19 cellular contexts compared by ENCODE assay signal in the genomic region with DNA sequence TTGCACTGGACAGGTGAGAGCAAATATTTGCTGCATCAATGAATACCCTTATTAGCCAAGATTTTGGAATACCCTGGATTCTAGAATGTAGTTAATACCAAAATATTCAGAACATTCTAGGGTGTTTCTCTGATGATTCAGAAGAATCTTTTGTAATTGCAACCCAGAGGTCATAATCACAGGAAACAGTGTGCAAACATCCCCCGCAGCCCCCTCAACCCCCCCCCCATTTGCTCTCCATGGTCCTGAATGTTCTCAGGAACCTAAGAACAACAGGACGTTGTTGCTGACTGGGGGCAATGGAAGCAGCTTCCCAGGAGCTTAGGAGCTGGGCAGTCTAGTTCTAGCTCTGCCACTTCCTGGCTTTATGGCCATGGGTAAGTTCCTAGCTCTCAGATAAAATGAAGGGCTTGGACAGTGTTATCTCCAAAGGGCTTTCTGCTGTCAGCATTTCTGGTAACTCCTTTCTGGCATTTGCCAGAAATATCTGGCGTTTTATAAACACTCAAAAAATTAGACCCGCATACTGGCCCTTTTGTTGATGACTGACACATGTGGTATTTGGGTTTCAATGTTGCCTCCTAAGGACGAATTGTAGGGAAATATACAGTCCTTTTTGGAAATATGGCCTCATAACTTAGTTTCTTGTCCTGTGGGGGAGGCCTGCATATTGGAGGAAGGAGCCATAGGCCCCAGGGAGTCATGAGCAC.
DNase-seq lines count a peak whose midpoint lies in the region; ATAC-seq and TF ChIP-seq lines count a peak whose summit lies in the region.
"Had no signal": no experiment of that assay in that cellular context is flagged by ENCODE, and none has a peak within 500 bp of the region (broad histone marks: within the 10 kb centered on the region; RNA-seq: fewer than 3 reads in every experiment).

No MANE protein-coding gene starts in this region.

- intact Hi-C loops in esophagus muscularis mucosa (cut with DNase I), result no loop called here
- intact Hi-C loops in naive thymus-derived CD4-positive, alpha-beta T cell (cut with micrococcal nuclease), result no loop called here

- H3K4me3 ChIP-seq in esophagus muscularis mucosa (no peak overlapping the region), neural progenitor cell (no peak overlapping the region)
- no peak overlapping the region for H3K4me3 ChIP-seq in naive thymus-derived CD4-positive, alpha-beta T cell (ENCODE audit: low read length)
- H3K4me3 ChIP-seq: tibial artery had no signal

- H3K27ac Mint-ChIP-seq in neural progenitor cell, result no peak overlapping the region
- no peak overlapping the region for H3K27ac Mint-ChIP-seq in naive thymus-derived CD4-positive, alpha-beta T cell
- H3K27ac Mint-ChIP-seq: activated CD4-positive, alpha-beta T cell treated with anti-CD3 and anti-CD28 coated beads for 36 hours; naive B cell; T-helper 2 cell treated with Interferon-gamma antibody and Interleukin-4, amounts not matched to agents 5 μg/mL and 100 μg/mL, for 36 hours had no signal

- WGBS in esophagus muscularis mucosa, result 37% methylated on average over 5 of the region's 5 CpGs

- ATAC-seq in GM21526 (IDR thresholded peaks at IDR 0.05; ENCODE audit: low FRiP score, unreplicated experiment), result no peak
- no peak for ATAC-seq in GM19023 (IDR thresholded peaks at IDR 0.05; ENCODE audit: unreplicated experiment)
- ATAC-seq in naive thymus-derived CD4-positive, alpha-beta T cell, result no peak
- ATAC-seq: activated CD4-positive, alpha-beta T cell treated with anti-CD3 and anti-CD28 coated beads for 36 hours; right cardiac atrium had no signal

- no peaks in the 10 kb centered on the region for H3K9me3 Mint-ChIP-seq in neural progenitor cell
- peaks cover 0 to 3% (median 0%) of the 10 kb centered on the region in 11 donors for H3K9me3 Mint-ChIP-seq in naive thymus-derived CD4-positive, alpha-beta T cell
- H3K9me3 Mint-ChIP-seq: naive B cell; T-helper 2 cell treated with Interferon-gamma antibody and Interleukin-4, amounts not matched to agents 5 μg/mL and 100 μg/mL, for 36 hours had no signal

- H3K36me3 ChIP-seq in esophagus muscularis mucosa (no peaks in the 10 kb centered on the region), neural progenitor cell (no peaks in the 10 kb centered on the region)
- no peaks in the 10 kb centered on the region for H3K36me3 ChIP-seq in naive thymus-derived CD4-positive, alpha-beta T cell (ENCODE audit: control insufficient read depth in 2 of 3, insufficient read depth in 3 of 3, low read length in 3 of 3)
- H3K36me3 ChIP-seq: tibial artery had no signal

- DNase-seq in ELR (ENCODE audit: low read depth) (peak; percentile 9), RKO (ENCODE audit: low spot score) (peak; percentile 44), esophagus muscularis mucosa (ENCODE audit: extremely low spot score) (peak; percentile 55), neural progenitor cell (ENCODE audit: low spot score) (peak; percentile 57), SIG-M5 (lab: John Stamatoyannopoulos, UW) (no peak)
- DNase-seq in naive thymus-derived CD4-positive, alpha-beta T cell, result no peak
- DNase-seq: activated CD4-positive, alpha-beta T cell treated with anti-CD3 and anti-CD28 coated beads for 36 hours; activated T-cell treated with anti-CD3 and anti-CD28 coated beads, Interleukin-2, amount 50 U/mL, for 1 hour; DMS79 treated with DMSO at 0.1 percent for 48 hours; foreskin fibroblast; KBM-7; kidney; naive B cell; NCI-H526 treated with DMSO at 0.1 percent for 48 hours; right cardiac atrium; tibial artery had no signal

- POLR2A ChIA-PET in naive thymus-derived CD4-positive, alpha-beta T cell (lab: Charles Lee), result no interaction called here

- no peak overlapping the region for H2AFZ ChIP-seq in neural progenitor cell (replicated peaks)

- no peak overlapping the region for H3K27ac ChIP-seq in esophagus muscularis mucosa (replicated peaks in 1 of 4)
- no peak overlapping the region for H3K27ac ChIP-seq in neural progenitor cell
- H3K27ac ChIP-seq in naive thymus-derived CD4-positive, alpha-beta T cell (ENCODE audit: low read depth, low read length), result no peak overlapping the region
- H3K27ac ChIP-seq: tibial artery had no signal

- TF ChIP-seq EP300 in esophagus muscularis mucosa (IDR thresholded peaks at IDR 0.05), result no peak

- H3K79me2 ChIP-seq in neural progenitor cell (ENCODE audit: low read depth), result no peaks in the 10 kb centered on the region

- peaks cover 0 to 15% (median 0%) of the 10 kb centered on the region in 4 donors for H3K27me3 ChIP-seq in esophagus muscularis mucosa
- H3K27me3 ChIP-seq in neural progenitor cell, result no peaks in the 10 kb centered on the region
- no peaks in the 10 kb centered on the region for H3K27me3 ChIP-seq in naive thymus-derived CD4-positive, alpha-beta T cell (ENCODE audit: control insufficient read depth in 2 of 2, insufficient read depth in 2 of 2, low read length in 2 of 2)

- no peaks in the 10 kb centered on the region for H3K9me3 ChIP-seq in esophagus muscularis mucosa
- H3K9me3 ChIP-seq in neural progenitor cell (ENCODE audit: low read depth), result no peaks in the 10 kb centered on the region
- H3K9me3 ChIP-seq in naive thymus-derived CD4-positive, alpha-beta T cell (ENCODE audit: control insufficient read depth in 2 of 3, low read length in 3 of 3), result no peaks in the 10 kb centered on the region
- H3K9me3 ChIP-seq: tibial artery had no signal

- no peaks in the 10 kb centered on the region for H3K36me3 Mint-ChIP-seq in neural progenitor cell
- H3K36me3 Mint-ChIP-seq in naive thymus-derived CD4-positive, alpha-beta T cell, result no peaks in the 10 kb centered on the region
- H3K36me3 Mint-ChIP-seq: naive B cell had no signal

- H3K4me1 Mint-ChIP-seq in neural progenitor cell, result no peaks in the 10 kb centered on the region
- no peaks in the 10 kb centered on the region for H3K4me1 Mint-ChIP-seq in naive thymus-derived CD4-positive, alpha-beta T cell
- H3K4me1 Mint-ChIP-seq: activated CD4-positive, alpha-beta T cell treated with anti-CD3 and anti-CD28 coated beads for 36 hours; naive B cell had no signal

- no peaks in the 10 kb centered on the region for H3F3A ChIP-seq in neural progenitor cell (ENCODE audit: low read depth)

- no peak overlapping the region for H3K4me2 ChIP-seq in neural progenitor cell

- H3K9ac ChIP-seq in neural progenitor cell, result no peak overlapping the region

- CTCF ChIA-PET in naive thymus-derived CD4-positive, alpha-beta T cell (lab: Charles Lee), result no interaction called here

- no peaks in the 10 kb centered on the region for H3K27me3 Mint-ChIP-seq in neural progenitor cell (ENCODE audit: insufficient read depth, low read depth)
- H3K27me3 Mint-ChIP-seq in naive thymus-derived CD4-positive, alpha-beta T cell, result peaks cover 3 to 17% (median 13%) of the 10 kb centered on the region in 5 donors

- no peaks in the 10 kb centered on the region for H3K4me1 ChIP-seq in esophagus muscularis mucosa
- H3K4me1 ChIP-seq in neural progenitor cell, result no peaks in the 10 kb centered on the region
- no peaks in the 10 kb centered on the region for H3K4me1 ChIP-seq in naive thymus-derived CD4-positive, alpha-beta T cell (ENCODE audit: control insufficient read depth in 2 of 2, insufficient read depth in 2 of 2, low read length in 2 of 2)
- H3K4me1 ChIP-seq: tibial artery had no signal

- TF ChIP-seq CTCF in esophagus muscularis mucosa (IDR thresholded peaks at IDR 0.05), result no peak
- TF ChIP-seq CTCF in neural progenitor cell (IDR thresholded peaks at IDR 0.05), result no peak

- H4K20me1 ChIP-seq in neural progenitor cell (ENCODE audit: low read depth), result no peaks in the 10 kb centered on the region

- no peak for TF ChIP-seq POLR2A in esophagus muscularis mucosa (IDR thresholded peaks at IDR 0.05; ENCODE audit: low read depth)

- no peak overlapping the region for H3K4me3 Mint-ChIP-seq in neural progenitor cell
- H3K4me3 Mint-ChIP-seq in naive thymus-derived CD4-positive, alpha-beta T cell, result no peak overlapping the region
- H3K4me3 Mint-ChIP-seq: activated CD4-positive, alpha-beta T cell treated with anti-CD3 and anti-CD28 coated beads for 36 hours; naive B cell; T-helper 2 cell treated with Interferon-gamma antibody and Interleukin-4, amounts not matched to agents 5 μg/mL and 100 μg/mL, for 36 hours had no signal

Comparison
In these comparisons a context has a peak if more than half of its experiments do, and no peak if none do; other contexts are left out.
1. DNase-seq: peak in ELR (single experiment), RKO (single experiment), esophagus muscularis mucosa (single experiment) and neural progenitor cell (single experiment); none in naive thymus-derived CD4-positive, alpha-beta T cell (0 of 9) and SIG-M5 (single experiment).